In the genomic region with DNA sequence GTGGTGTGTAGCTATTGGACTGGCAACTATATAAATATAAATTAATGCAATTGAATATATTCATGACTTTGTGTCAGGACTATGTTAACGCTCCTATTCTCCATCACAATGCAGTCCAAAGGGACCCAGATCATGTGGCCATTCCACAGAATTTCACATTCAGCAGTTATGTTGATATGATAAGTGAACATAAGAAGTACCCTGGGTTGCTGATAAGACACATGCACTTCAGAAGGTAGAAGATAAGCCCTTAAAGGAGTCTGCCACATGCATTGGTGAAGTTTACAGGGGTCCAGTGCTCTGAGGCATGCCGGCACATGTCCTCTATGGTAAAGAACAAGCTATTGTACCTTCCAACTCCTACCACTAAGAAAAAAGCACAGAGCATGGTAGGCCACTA, we compare ENCODE assay signal across 1 cellular context.
TF ChIP-seq lines count a peak whose summit lies in the region.

No MANE protein-coding gene starts in this region.

TF ChIP-seq in K562, 482 proteins besides CTCF, POLR2A, EP300 and RAD21 (continued from another document):
- no peak for TF ChIP-seq ZNF696 (CRISPR knock-in tag; conservative IDR thresholded peaks at IDR 0.05)
- TF ChIP-seq HMGN3 (IDR thresholded peaks at IDR 0.05; ENCODE audit: borderline replicate concordance, extremely low read depth, insufficient read length, low read depth, low read length): no peak
- peak; percentile 43; the same call in 1 of the 2 replicates for TF ChIP-seq STAT5A (IDR thresholded peaks at IDR 0.05; ENCODE audit: borderline replicate concordance, low read length)
- no peak for TF ChIP-seq RUNX1 (IDR thresholded peaks at IDR 0.05; ENCODE audit: low read depth)
- TF ChIP-seq, protein P1, sequence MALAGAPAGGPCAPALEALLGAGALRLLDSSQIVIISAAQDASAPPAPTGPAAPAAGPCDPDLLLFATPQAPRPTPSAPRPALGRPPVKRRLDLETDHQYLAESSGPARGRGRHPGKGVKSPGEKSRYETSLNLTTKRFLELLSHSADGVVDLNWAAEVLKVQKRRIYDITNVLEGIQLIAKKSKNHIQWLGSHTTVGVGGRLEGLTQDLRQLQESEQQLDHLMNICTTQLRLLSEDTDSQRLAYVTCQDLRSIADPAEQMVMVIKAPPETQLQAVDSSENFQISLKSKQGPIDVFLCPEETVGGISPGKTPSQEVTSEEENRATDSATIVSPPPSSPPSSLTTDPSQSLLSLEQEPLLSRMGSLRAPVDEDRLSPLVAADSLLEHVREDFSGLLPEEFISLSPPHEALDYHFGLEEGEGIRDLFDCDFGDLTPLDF (CRISPR knock-in tag; IDR thresholded peaks at IDR 0.05): no peak
- no peak for TF ChIP-seq RBFOX2 (IDR thresholded peaks at IDR 0.05; ENCODE audit: low read depth, low read length)
- TF ChIP-seq MXI1 (IDR thresholded peaks at IDR 0.05; ENCODE audit: low read depth, low read length): no peak
- no peak for TF ChIP-seq JUNB (CRISPR knock-in tag; conservative IDR thresholded peaks at IDR 0.05)
- TF ChIP-seq RBM39 (optimal IDR thresholded peaks at IDR 0.05; ENCODE audit: low read depth, low read length): no peak
- TF ChIP-seq, protein P2, sequence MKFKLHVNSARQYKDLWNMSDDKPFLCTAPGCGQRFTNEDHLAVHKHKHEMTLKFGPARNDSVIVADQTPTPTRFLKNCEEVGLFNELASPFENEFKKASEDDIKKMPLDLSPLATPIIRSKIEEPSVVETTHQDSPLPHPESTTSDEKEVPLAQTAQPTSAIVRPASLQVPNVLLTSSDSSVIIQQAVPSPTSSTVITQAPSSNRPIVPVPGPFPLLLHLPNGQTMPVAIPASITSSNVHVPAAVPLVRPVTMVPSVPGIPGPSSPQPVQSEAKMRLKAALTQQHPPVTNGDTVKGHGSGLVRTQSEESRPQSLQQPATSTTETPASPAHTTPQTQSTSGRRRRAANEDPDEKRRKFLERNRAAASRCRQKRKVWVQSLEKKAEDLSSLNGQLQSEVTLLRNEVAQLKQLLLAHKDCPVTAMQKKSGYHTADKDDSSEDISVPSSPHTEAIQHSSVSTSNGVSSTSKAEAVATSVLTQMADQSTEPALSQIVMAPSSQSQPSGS (CRISPR knock-in tag; IDR thresholded peaks at IDR 0.05): no peak
- no peak for TF ChIP-seq SMAD2 (IDR thresholded peaks at IDR 0.05; ENCODE audit: low read depth, low read length)
- TF ChIP-seq HDAC1 (IDR thresholded peaks at IDR 0.05): no peak
- TF ChIP-seq CREM (IDR thresholded peaks at IDR 0.05; ENCODE audit: low read depth): peak; percentile 23; the same call in 1 of the 2 replicates
- TF ChIP-seq, protein P3, sequence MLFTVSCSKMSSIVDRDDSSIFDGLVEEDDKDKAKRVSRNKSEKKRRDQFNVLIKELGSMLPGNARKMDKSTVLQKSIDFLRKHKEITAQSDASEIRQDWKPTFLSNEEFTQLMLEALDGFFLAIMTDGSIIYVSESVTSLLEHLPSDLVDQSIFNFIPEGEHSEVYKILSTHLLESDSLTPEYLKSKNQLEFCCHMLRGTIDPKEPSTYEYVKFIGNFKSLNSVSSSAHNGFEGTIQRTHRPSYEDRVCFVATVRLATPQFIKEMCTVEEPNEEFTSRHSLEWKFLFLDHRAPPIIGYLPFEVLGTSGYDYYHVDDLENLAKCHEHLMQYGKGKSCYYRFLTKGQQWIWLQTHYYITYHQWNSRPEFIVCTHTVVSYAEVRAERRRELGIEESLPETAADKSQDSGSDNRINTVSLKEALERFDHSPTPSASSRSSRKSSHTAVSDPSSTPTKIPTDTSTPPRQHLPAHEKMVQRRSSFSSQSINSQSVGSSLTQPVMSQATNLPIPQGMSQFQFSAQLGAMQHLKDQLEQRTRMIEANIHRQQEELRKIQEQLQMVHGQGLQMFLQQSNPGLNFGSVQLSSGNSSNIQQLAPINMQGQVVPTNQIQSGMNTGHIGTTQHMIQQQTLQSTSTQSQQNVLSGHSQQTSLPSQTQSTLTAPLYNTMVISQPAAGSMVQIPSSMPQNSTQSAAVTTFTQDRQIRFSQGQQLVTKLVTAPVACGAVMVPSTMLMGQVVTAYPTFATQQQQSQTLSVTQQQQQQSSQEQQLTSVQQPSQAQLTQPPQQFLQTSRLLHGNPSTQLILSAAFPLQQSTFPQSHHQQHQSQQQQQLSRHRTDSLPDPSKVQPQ (CRISPR knock-in tag; IDR thresholded peaks at IDR 0.05; ENCODE audit: borderline replicate concordance): no peak
- no peak for TF ChIP-seq CREBBP (IDR thresholded peaks at IDR 0.05; ENCODE audit: low read depth, low read length)
- TF ChIP-seq, protein P4, sequence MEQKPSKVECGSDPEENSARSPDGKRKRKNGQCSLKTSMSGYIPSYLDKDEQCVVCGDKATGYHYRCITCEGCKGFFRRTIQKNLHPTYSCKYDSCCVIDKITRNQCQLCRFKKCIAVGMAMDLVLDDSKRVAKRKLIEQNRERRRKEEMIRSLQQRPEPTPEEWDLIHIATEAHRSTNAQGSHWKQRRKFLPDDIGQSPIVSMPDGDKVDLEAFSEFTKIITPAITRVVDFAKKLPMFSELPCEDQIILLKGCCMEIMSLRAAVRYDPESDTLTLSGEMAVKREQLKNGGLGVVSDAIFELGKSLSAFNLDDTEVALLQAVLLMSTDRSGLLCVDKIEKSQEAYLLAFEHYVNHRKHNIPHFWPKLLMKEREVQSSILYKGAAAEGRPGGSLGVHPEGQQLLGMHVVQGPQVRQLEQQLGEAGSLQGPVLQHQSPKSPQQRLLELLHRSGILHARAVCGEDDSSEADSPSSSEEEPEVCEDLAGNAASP (IDR thresholded peaks at IDR 0.05): no peak
- peak; percentile 35; the same call in 1 of the 2 replicates for TF ChIP-seq ZNF316 (IDR thresholded peaks at IDR 0.05)
- TF ChIP-seq, protein P5, sequence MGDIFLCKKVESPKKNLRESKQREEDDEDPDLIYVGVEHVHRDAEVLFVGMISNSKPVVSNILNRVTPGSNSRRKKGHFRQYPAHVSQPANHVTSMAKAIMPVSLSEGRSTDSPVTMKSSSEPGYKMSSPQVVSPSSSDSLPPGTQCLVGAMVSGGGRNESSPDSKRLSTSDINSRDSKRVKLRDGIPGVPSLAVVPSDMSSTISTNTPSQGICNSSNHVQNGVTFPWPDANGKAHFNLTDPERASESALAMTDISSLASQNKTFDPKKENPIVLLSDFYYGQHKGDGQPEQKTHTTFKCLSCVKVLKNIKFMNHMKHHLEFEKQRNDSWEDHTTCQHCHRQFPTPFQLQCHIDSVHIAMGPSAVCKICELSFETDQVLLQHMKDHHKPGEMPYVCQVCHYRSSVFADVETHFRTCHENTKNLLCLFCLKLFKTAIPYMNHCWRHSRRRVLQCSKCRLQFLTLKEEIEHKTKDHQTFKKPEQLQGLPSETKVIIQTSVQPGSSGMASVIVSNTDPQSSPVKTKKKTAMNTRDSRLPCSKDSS (IDR thresholded peaks at IDR 0.05; ENCODE audit: low read depth, partially characterized antibody): no peak
